In the genomic region with DNA sequence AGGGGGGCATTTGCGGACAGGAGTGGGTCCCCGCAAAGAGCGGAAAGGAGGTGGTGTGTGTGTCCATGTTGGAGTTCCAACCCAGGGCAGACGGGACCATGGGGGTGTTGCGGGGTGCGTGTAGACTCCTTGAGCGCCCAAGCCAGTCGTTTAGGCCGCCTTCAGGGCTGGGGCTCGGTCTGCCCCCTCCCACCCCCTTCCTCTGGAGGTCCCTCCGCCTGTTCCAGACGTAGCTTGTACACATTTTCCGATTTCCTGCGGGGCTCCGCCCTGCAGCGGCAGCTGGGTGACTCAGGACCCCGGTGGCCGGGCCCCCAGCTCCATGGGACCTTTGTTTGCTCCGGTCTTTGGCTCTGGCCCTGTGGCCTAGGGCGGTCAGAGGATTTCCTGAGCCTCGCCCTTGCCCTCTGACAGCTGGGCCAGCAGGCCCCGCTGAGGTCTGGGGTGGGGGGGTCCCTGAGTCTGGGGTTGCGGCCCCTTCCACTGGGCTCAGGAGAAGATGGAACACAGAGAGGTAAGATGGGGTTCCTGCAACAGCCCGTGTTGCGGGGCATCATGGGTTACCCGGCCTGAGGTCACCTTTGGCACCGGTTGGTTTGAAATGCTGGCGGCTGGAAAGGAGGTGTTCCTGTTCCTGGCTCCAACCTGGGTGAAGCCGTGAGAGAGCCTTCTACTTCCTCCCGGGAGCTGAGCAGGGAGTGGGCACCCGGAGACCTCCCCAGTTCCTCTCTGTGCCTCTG, we compare ENCODE assay signal across 6 cellular contexts. TPM values are rescaled to one million over a fixed set of nuclear protein-coding genes. Genes with fewer than 3 reads are reported as not detected.
DNase-seq lines count a peak whose midpoint lies in the region; ATAC-seq and TF ChIP-seq lines count a peak whose summit lies in the region.

No MANE protein-coding gene starts in this region.

- no peaks in the 10 kb centered on the region for H3K9me3 ChIP-seq in MG63

- H3K36me3 Mint-ChIP-seq in endothelial cell (ENCODE audit: low read depth, unreplicated experiment): no peaks in the 10 kb centered on the region

- no peak for DNase-seq in MG63
- DNase-seq in endothelial cell (ENCODE audit: low spot score): no peak
- DNase-seq in retinal pigment epithelial cell (ENCODE audit: low read depth): no peak
- no peak for DNase-seq in NCI-H1436 treated with DMSO at 0.1 percent for 48 hours (lab: John Stamatoyannopoulos, UW)
- DNase-seq in amygdala (lab: John Stamatoyannopoulos, UW): no peak

- H3K4me3 ChIP-seq in MG63: peak overlapping the region; percentile 70
- H3K4me3 ChIP-seq in retinal pigment epithelial cell (ENCODE audit: low read length): peak overlapping the region; percentile 71

- H3K4me3 Mint-ChIP-seq in endothelial cell (ENCODE audit: unreplicated experiment): peak overlapping the region; percentile 88

- ATAC-seq in GM18861 (IDR thresholded peaks at IDR 0.05; ENCODE audit: unreplicated experiment): no peak

- peaks cover 3% of the 10 kb centered on the region for H3K27me3 Mint-ChIP-seq in endothelial cell (ENCODE audit: unreplicated experiment)

- TF ChIP-seq CTCF in endothelial cell (IDR thresholded peaks at IDR 0.05; ENCODE audit: unreplicated experiment) (no peak), retinal pigment epithelial cell (conservative IDR thresholded peaks at IDR 0.05; ENCODE audit: low read depth, low read length) (no peak)

- H3K9me3 Mint-ChIP-seq in endothelial cell (ENCODE audit: unreplicated experiment): no peaks in the 10 kb centered on the region

- H3K27ac Mint-ChIP-seq in endothelial cell (ENCODE audit: unreplicated experiment): no peak overlapping the region

- H3K4me1 Mint-ChIP-seq in endothelial cell (ENCODE audit: unreplicated experiment): no peaks in the 10 kb centered on the region

- no peaks in the 10 kb centered on the region for H3K36me3 ChIP-seq in MG63

- no peaks in the 10 kb centered on the region for H3K27me3 ChIP-seq in MG63

RNA-seq across cellular contexts. Expression of gene PKN3, which starts 1.5 kb away (rescaled TPM):
- 10.2 and 10.5 TPM in 2 replicates for total RNA-seq in MG63 (2014; rRNA removed; shearing (Covaris generic); ENCODE audit: low replicate concordance)
- 14.7 TPM for total RNA-seq in endothelial cell (ENCODE audit: unreplicated experiment)

RNA-seq across cellular contexts. Expression of gene SET, which starts 14.8 kb away (rescaled TPM):
- total RNA-seq in MG63 (2014; rRNA removed; shearing (Covaris generic); ENCODE audit: low replicate concordance): 782 and 1,015 TPM in 2 replicates
- 420 TPM for total RNA-seq in endothelial cell (ENCODE audit: unreplicated experiment)

RNA-seq across cellular contexts. Expression of gene ZDHHC12, which starts 20.1 kb away (rescaled TPM):
- 22.7 and 26.6 TPM in 2 replicates for total RNA-seq in MG63 (2014; rRNA removed; shearing (Covaris generic); ENCODE audit: low replicate concordance)
- 42.1 TPM for total RNA-seq in endothelial cell (ENCODE audit: unreplicated experiment)

RNA-seq across cellular contexts. Expression of gene DYNC2I2, which starts 47.1 kb away (rescaled TPM):
- 117 and 122 TPM in 2 replicates for total RNA-seq in MG63 (2014; rRNA removed; shearing (Covaris generic); ENCODE audit: low replicate concordance)
- 35.4 TPM for total RNA-seq in endothelial cell (ENCODE audit: unreplicated experiment)
